ENCODE assay signal across 23 cellular contexts in the genomic region with DNA sequence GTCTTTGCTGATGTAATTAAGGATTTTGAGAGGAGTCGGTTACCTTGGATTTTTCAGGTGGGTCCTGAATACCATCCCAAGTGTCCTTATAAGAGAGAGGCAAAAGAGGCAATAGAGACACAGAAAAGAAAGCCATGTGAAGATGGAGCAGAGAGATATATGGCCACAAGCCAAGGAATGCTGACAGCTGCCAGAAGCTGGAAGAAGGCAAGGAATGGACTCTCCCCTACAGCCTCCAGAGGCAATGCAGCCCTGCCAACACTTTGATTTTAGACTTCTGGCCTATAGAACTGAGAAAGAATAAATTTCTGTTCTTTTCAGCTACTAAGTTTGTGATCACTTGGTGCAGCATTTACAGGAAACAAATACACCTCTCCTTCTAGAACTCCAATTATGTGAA. TPM values are rescaled to one million over a fixed set of nuclear protein-coding genes. Genes with fewer than 3 reads are reported as not detected.
A peak's percentile ranks its signal among the peaks of the same experiment; 100 is the strongest.
DNase-seq lines count a peak whose midpoint lies in the region; ATAC-seq and TF ChIP-seq lines count a peak whose summit lies in the region.
"Had no signal": no experiment of that assay in that cellular context is flagged by ENCODE, and none has a peak within 500 bp of the region (broad histone marks: within the 10 kb centered on the region; RNA-seq: fewer than 3 reads in every experiment).

No MANE protein-coding gene starts in this region.

- no peak overlapping the region for H3K4me3 ChIP-seq in SK-N-SH (ENCODE audit: low read depth in 2 of 2, low read length in 1 of 2)
- no peak overlapping the region for H3K4me3 ChIP-seq in fibroblast of mammary gland (ENCODE audit: control insufficient read depth, low read depth, low read length)
- H3K4me3 ChIP-seq: ascending aorta, left ventricle myocardium inferior, mucosa of descending colon, neural progenitor cell, upper lobe of left lung had no signal

- H3K79me2 ChIP-seq in SK-N-SH (ENCODE audit: insufficient read depth), result no peaks in the 10 kb centered on the region

- no peaks in the 10 kb centered on the region for H3K36me3 ChIP-seq in SK-N-SH (replicated peaks in 1 of 2; ENCODE audit: control insufficient read depth in 1 of 2, insufficient read depth in 2 of 2, low read length in 1 of 2)
- H3K36me3 ChIP-seq: ascending aorta, left ventricle myocardium inferior, neural progenitor cell, upper lobe of left lung had no signal

- no peaks in the 10 kb centered on the region for H3K27me3 ChIP-seq in SK-N-SH (ENCODE audit: insufficient read depth)
- H3K27me3 ChIP-seq: ascending aorta, neural progenitor cell had no signal

- H3K9me3 Mint-ChIP-seq in nephron progenitor cell, result peaks cover 6% of the 10 kb centered on the region
- H3K9me3 Mint-ChIP-seq: activated CD4-positive, alpha-beta T cell treated with anti-CD3 and anti-CD28 coated beads, Interleukin-2, amount 10 ng/mL, durations not matched to agents 7 days and 5 days; activated naive CD4-positive, alpha-beta T cell treated with anti-CD3 and anti-CD28 coated beads, Interleukin-2, amount 50 U/mL, for 24 hours; immature natural killer cell; neural progenitor cell had no signal

- no peak for TF ChIP-seq RAD21 in SK-N-SH (IDR thresholded peaks at IDR 0.05; ENCODE audit: low read length)

- no peaks in the 10 kb centered on the region for H3K4me1 ChIP-seq in SK-N-SH (ENCODE audit: control insufficient read depth in 1 of 2, insufficient read depth in 2 of 2, low read depth in 1 of 2, low read length in 1 of 2)
- H3K4me1 ChIP-seq: ascending aorta, left ventricle myocardium inferior, neural progenitor cell, upper lobe of left lung had no signal

- DNase-seq in SK-N-SH (no peak), RPMI7951 (ENCODE audit: low read depth) (peak; percentile 24), fibroblast of mammary gland (ENCODE audit: low read depth) (peak; percentile 28), NOMO-1 treated with dmso at 0.1 percent for 144 hours (lab: John Stamatoyannopoulos, UW; ENCODE audit: unreplicated experiment) (no peak), NCI-H1417 treated with DMSO at 0.1 percent for 48 hours (lab: John Stamatoyannopoulos, UW) (no peak), nephron progenitor cell (no peak)
- DNase-seq: ACHN; activated CD4-positive, alpha-beta T cell treated with anti-CD3 and anti-CD28 coated beads, Interleukin-2, amount 10 ng/mL, durations not matched to agents 7 days and 5 days; C1 segment of cervical spinal cord; cerebellar nuclear complex; effector CD4-positive, alpha-beta T cell; immature natural killer cell; left ventricle myocardium inferior; mucosa of descending colon; NCI-H748 treated with DMSO at 0.1 percent for 48 hours; Right ventricle myocardium superior; upper lobe of left lung had no signal

- WGBS in SK-N-SH (ENCODE audit: low lambda C conversion rate), result 92% methylated on average over 1 of the region's 1 CpG

- H3K4me3 Mint-ChIP-seq in nephron progenitor cell, result no peak overlapping the region
- H3K4me3 Mint-ChIP-seq: activated CD4-positive, alpha-beta T cell treated with anti-CD3 and anti-CD28 coated beads, Interleukin-2, amount 10 ng/mL, durations not matched to agents 7 days and 5 days; activated naive CD4-positive, alpha-beta T cell treated with anti-CD3 and anti-CD28 coated beads, Interleukin-2, amount 50 U/mL, for 24 hours; immature natural killer cell; neural progenitor cell had no signal

- H3K4me1 Mint-ChIP-seq in nephron progenitor cell, result no peaks in the 10 kb centered on the region
- H3K4me1 Mint-ChIP-seq: activated CD4-positive, alpha-beta T cell treated with anti-CD3 and anti-CD28 coated beads, Interleukin-2, amount 10 ng/mL, durations not matched to agents 7 days and 5 days; activated naive CD4-positive, alpha-beta T cell treated with anti-CD3 and anti-CD28 coated beads, Interleukin-2, amount 50 U/mL, for 24 hours; immature natural killer cell; neural progenitor cell had no signal

- peaks cover 15% of the 10 kb centered on the region for H3K27me3 Mint-ChIP-seq in nephron progenitor cell (ENCODE audit: low read depth, poor library complexity)
- H3K27me3 Mint-ChIP-seq: activated naive CD4-positive, alpha-beta T cell treated with anti-CD3 and anti-CD28 coated beads, Interleukin-2, amount 50 U/mL, for 24 hours had no signal

- H3K27ac ChIP-seq in SK-N-SH (ENCODE audit: low read depth in 2 of 2, low read length in 1 of 2), result no peak overlapping the region
- H3K27ac ChIP-seq: ascending aorta, left ventricle myocardium inferior, neural progenitor cell, upper lobe of left lung had no signal

- CTCF ChIA-PET in SK-N-SH (lab: Yijun Ruan, JAX), result interaction anchor here (1.9 kb wide), 1 partner anchor 59 kb away, joined by 5 read pairs; no protein-coding TSS in a partner anchor

- H3K27ac Mint-ChIP-seq in nephron progenitor cell, result no peak overlapping the region
- H3K27ac Mint-ChIP-seq: activated CD4-positive, alpha-beta T cell treated with anti-CD3 and anti-CD28 coated beads, Interleukin-2, amount 10 ng/mL, durations not matched to agents 7 days and 5 days; immature natural killer cell; neural progenitor cell; progenitor cell of endocrine pancreas had no signal

- H3K4me2 ChIP-seq in SK-N-SH, result no peak overlapping the region
- H3K4me2 ChIP-seq: neural progenitor cell had no signal

- POLR2A ChIA-PET in SK-N-SH (lab: Yijun Ruan, JAX), result no interaction called here

- no peaks in the 10 kb centered on the region for H4K20me1 ChIP-seq in SK-N-SH (ENCODE audit: insufficient read depth)

- no peak overlapping the region for H3K9ac ChIP-seq in SK-N-SH
- H3K9ac ChIP-seq: neural progenitor cell had no signal

- H3K9me3 ChIP-seq in SK-N-SH, result no peaks in the 10 kb centered on the region
- H3K9me3 ChIP-seq: ascending aorta, left ventricle myocardium inferior, mucosa of descending colon, upper lobe of left lung had no signal

- H3K36me3 Mint-ChIP-seq in nephron progenitor cell (ENCODE audit: low read depth), result no peaks in the 10 kb centered on the region
- H3K36me3 Mint-ChIP-seq: activated naive CD4-positive, alpha-beta T cell treated with anti-CD3 and anti-CD28 coated beads, Interleukin-2, amount 50 U/mL, for 24 hours; immature natural killer cell; neural progenitor cell had no signal

- TF ChIP-seq CTCF in SK-N-SH (IDR thresholded peaks at IDR 0.05) (no peak), fibroblast of mammary gland (conservative IDR thresholded peaks at IDR 0.05; ENCODE audit: control insufficient read depth, insufficient read depth, low read depth, low read length) (no peak), nephron progenitor cell (IDR thresholded peaks at IDR 0.05) (no peak)

- TF ChIP-seq EP300 in SK-N-SH (IDR thresholded peaks at IDR 0.05; ENCODE audit: borderline replicate concordance in 1 of 2, low read depth in 1 of 2, low read length in 1 of 2), result no peak

- no peaks in the 10 kb centered on the region for H3K9me2 ChIP-seq in SK-N-SH

- no peaks in the 10 kb centered on the region for H3F3A ChIP-seq in SK-N-SH (replicated peaks; ENCODE audit: insufficient read depth)

- no peak overlapping the region for H2AFZ ChIP-seq in SK-N-SH (ENCODE audit: low read depth)
- H2AFZ ChIP-seq: neural progenitor cell had no signal

- ATAC-seq in SK-N-SH treated with all-trans-retinoic acid at 6 μM for 48 hours (peak; percentile 74), HG03354 (IDR thresholded peaks at IDR 0.05; ENCODE audit: poor library complexity, severe bottlenecking, unreplicated experiment) (no peak)
- ATAC-seq: mucosa of descending colon had no signal

TF ChIP-seq in SK-N-SH treated with all-trans-retinoic acid at 6 μM for 48 hours, 23 proteins besides CTCF, POLR2A, EP300 and RAD21 (continues in another document):
- no peak for TF ChIP-seq ISL1 (CRISPR knock-in tag; IDR thresholded peaks at IDR 0.05)
- TF ChIP-seq PPARA (CRISPR knock-in tag; IDR thresholded peaks at IDR 0.05; ENCODE audit: borderline replicate concordance), result no peak
- TF ChIP-seq, protein P1, sequence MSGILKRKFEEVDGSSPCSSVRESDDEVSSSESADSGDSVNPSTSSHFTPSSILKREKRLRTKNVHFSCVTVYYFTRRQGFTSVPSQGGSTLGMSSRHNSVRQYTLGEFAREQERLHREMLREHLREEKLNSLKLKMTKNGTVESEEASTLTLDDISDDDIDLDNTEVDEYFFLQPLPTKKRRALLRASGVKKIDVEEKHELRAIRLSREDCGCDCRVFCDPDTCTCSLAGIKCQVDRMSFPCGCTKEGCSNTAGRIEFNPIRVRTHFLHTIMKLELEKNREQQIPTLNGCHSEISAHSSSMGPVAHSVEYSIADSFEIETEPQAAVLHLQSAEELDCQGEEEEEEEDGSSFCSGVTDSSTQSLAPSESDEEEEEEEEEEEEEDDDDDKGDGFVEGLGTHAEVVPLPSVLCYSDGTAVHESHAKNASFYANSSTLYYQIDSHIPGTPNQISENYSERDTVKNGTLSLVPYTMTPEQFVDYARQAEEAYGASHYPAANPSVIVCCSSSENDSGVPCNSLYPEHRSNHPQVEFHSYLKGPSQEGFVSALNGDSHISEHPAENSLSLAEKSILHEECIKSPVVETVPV (CRISPR knock-in tag; IDR thresholded peaks at IDR 0.05), result no peak
- no peak for TF ChIP-seq GLIS3 (CRISPR knock-in tag; IDR thresholded peaks at IDR 0.05)

TF ChIP-seq in SK-N-SH, 30 proteins besides CTCF, POLR2A, EP300 and RAD21 (continues in another document):
- TF ChIP-seq, protein P2, sequence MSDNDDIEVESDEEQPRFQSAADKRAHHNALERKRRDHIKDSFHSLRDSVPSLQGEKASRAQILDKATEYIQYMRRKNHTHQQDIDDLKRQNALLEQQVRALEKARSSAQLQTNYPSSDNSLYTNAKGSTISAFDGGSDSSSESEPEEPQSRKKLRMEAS (IDR thresholded peaks at IDR 0.05; ENCODE audit: low read depth), result no peak
- TF ChIP-seq MXI1 (IDR thresholded peaks at IDR 0.05; ENCODE audit: low read depth, low read length) (no peak), SMC3 (IDR thresholded peaks at IDR 0.05; ENCODE audit: low read depth, low read length) (no peak), FOXJ3 (CRISPR knock-in tag; IDR thresholded peaks at IDR 0.05) (no peak), TCF12 (IDR thresholded peaks at IDR 0.05) (no peak), TEAD4 (IDR thresholded peaks at IDR 0.05; ENCODE audit: borderline replicate concordance, insufficient read depth) (no peak), JUND (IDR thresholded peaks at IDR 0.05) (no peak), FOXM1 (IDR thresholded peaks at IDR 0.05; ENCODE audit: low read depth) (no peak)
- TF ChIP-seq, protein P3, sequence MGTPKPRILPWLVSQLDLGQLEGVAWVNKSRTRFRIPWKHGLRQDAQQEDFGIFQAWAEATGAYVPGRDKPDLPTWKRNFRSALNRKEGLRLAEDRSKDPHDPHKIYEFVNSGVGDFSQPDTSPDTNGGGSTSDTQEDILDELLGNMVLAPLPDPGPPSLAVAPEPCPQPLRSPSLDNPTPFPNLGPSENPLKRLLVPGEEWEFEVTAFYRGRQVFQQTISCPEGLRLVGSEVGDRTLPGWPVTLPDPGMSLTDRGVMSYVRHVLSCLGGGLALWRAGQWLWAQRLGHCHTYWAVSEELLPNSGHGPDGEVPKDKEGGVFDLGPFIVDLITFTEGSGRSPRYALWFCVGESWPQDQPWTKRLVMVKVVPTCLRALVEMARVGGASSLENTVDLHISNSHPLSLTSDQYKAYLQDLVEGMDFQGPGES (IDR thresholded peaks at IDR 0.05; ENCODE audit: low read depth, low read length), result no peak

RNA-seq across cellular contexts. Expression of a gene that starts 8.2 kb away (rescaled TPM):
- polyA plus RNA-seq in SK-N-SH (2012; rRNA removed), result 11.8 and 13.2 TPM in 2 replicates
- 9.4 and 9.9 TPM in 2 replicates for polyA plus RNA-seq in SK-N-SH (2012; cell fraction: cytosol; rRNA removed)
- 13.2 and 27.6 TPM in 2 replicates for polyA plus RNA-seq in SK-N-SH (2012; cell fraction: nucleus; rRNA removed)
- total RNA-seq in RPMI7951 (2014; rRNA removed; shearing (Covaris generic)), result 18.2 and 25.4 TPM in 2 replicates

Comparison
In these comparisons a context has a peak if more than half of its experiments do, and no peak if none do; other contexts are left out.
1. DNase-seq: peak in RPMI7951 (single experiment) and fibroblast of mammary gland (single experiment); none in SK-N-SH (single experiment), NOMO-1 treated with dmso at 0.1 percent for 144 hours (single experiment), NCI-H1417 treated with DMSO at 0.1 percent for 48 hours (single experiment) and nephron progenitor cell (single experiment).